1 cellular context compared by ENCODE assay signal in the genomic region with DNA sequence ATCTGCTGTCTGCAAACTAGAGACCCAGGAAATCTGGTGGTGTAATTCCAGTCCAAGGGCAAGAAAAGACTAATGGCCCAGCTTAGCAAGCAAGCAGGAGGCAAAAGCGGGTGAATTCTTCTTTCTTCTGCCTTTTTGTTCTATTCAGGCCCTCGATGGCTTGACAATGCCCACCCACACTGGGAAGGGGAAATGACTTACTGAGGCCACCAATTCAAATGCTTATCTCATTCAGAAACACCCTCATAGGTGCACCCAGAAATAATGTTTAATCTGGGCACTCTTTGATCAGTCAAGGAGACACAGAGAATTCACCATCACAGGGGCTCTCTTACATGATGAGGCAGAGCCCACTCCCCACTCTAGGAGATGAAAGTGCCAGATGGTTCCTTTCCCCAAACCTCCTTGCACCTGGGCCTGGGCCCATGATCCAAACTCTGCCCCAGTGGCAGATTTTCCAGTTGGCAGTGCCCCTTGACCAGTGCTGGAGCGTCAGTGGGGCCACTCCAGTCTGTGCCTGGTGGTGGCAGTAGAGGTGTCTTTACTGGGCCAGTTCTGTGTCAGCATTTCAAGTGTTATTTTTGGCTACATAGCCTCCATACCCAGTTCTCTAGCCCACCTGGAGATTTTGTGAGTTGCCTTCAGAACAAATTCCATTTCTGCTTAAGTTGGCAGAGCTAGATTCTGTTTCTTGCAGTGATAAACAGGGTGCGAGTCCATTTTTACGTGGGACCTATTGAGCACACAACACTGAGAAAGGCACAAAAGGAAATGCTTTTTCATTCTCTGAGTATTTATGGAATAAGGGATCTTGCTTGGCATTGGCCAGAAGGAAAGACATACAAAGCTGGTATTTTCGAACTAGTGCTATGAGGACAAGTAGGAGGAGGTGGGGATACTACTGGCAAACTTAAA.
TF ChIP-seq lines count a peak whose summit lies in the region.

No MANE protein-coding gene starts in this region.

TF ChIP-seq in GM12878, 131 proteins besides CTCF, POLR2A, EP300 and RAD21:
- TF ChIP-seq, protein P1, sequence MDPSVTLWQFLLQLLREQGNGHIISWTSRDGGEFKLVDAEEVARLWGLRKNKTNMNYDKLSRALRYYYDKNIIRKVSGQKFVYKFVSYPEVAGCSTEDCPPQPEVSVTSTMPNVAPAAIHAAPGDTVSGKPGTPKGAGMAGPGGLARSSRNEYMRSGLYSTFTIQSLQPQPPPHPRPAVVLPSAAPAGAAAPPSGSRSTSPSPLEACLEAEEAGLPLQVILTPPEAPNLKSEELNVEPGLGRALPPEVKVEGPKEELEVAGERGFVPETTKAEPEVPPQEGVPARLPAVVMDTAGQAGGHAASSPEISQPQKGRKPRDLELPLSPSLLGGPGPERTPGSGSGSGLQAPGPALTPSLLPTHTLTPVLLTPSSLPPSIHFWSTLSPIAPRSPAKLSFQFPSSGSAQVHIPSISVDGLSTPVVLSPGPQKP (IDR thresholded peaks at IDR 0.05; ENCODE audit: low read depth, low read length): no peak
- TF ChIP-seq BACH1 (IDR thresholded peaks at IDR 0.05; ENCODE audit: borderline replicate concordance) (no peak), MEF2B (IDR thresholded peaks at IDR 0.05; ENCODE audit: partially characterized antibody, poor library complexity, severe bottlenecking) (peak; percentile 50), MYC (IDR thresholded peaks at IDR 0.05; ENCODE audit: insufficient read depth, insufficient read length, insufficient replicate concordance, low read length, severe bottlenecking) (no peak), SMAD5 (IDR thresholded peaks at IDR 0.05; ENCODE audit: low read depth) (no peak), HCFC1 (IDR thresholded peaks at IDR 0.05; ENCODE audit: low read length) (no peak), MEF2A (IDR thresholded peaks at IDR 0.05; ENCODE audit: insufficient read depth, low read depth, low read length) (0 out of 2 replicates have a peak, but pooled peaks have one; percentile 26), TARDBP (IDR thresholded peaks at IDR 0.05; ENCODE audit: borderline replicate concordance) (no peak), ZSCAN29 (IDR thresholded peaks at IDR 0.05) (no peak), DPF2 (IDR thresholded peaks at IDR 0.05) (no peak), SMC3 (IDR thresholded peaks at IDR 0.05; ENCODE audit: borderline replicate concordance, low read length) (peak; percentile 38; the same call in 1 of the 2 replicates), TCF12 (IDR thresholded peaks at IDR 0.05; ENCODE audit: low read depth, low read length) (no peak)
TF ChIP-seq in GM12878: peak in this region for 3.
